Comparison of ENCODE assay signal across 29 cellular contexts in genomic region chr7:98022531-98022930, GRCh38. TPM values are rescaled to one million over a fixed set of nuclear protein-coding genes. Genes with fewer than 3 reads are reported as not detected.
A peak's percentile ranks its signal among the peaks of the same experiment; 100 is the strongest.
DNase-seq lines count a peak whose midpoint lies in the region; ATAC-seq and TF ChIP-seq lines count a peak whose summit lies in the region.
"Had no signal": no experiment of that assay in that cellular context is flagged by ENCODE, and none has a peak within 500 bp of the region (broad histone marks: within the 10 kb centered on the region; RNA-seq: fewer than 3 reads in every experiment).

No MANE protein-coding gene starts in this region.

- TF ChIP-seq CTCF in GM23338 (conservative IDR thresholded peaks at IDR 0.05; ENCODE audit: low read depth in 2 of 2), result no peak

- 0 out of 2 replicates have a peak overlapping the region, but pooled peaks have one; percentile 10 for H2AFZ ChIP-seq in GM23338

- no peaks in the 10 kb centered on the region for H3K9me2 ChIP-seq in GM23338 (ENCODE audit: insufficient read depth)

- H3K27ac ChIP-seq in GM23338 (ENCODE audit: low read depth) (no peak overlapping the region), SJCRH30 (no peak overlapping the region)
- H3K27ac ChIP-seq: BLaER1 had no signal

- H3K4me3 ChIP-seq in GM23338 (no peak overlapping the region), SJCRH30 (no peak overlapping the region)
- H3K4me3 ChIP-seq: BLaER1, GM12878 had no signal

- no peaks in the 10 kb centered on the region for H3F3A ChIP-seq in GM23338 (replicated peaks; ENCODE audit: low read depth)

- ATAC-seq in GM23338, result no peak
- ATAC-seq in GM18502 (IDR thresholded peaks at IDR 0.05; ENCODE audit: poor library complexity, unreplicated experiment), result no peak

- H3K9me3 ChIP-seq in SJCRH30 (replicated peaks), result no peaks in the 10 kb centered on the region
- H3K9me3 ChIP-seq: BE2C, BLaER1 had no signal

- no peaks in the 10 kb centered on the region for H4K20me1 ChIP-seq in GM23338 (replicated peaks; ENCODE audit: insufficient read depth)
- H4K20me1 ChIP-seq: BLaER1 had no signal

- no peak overlapping the region for H3K4me3 Mint-ChIP-seq in GM23338
- H3K4me3 Mint-ChIP-seq: CD14-positive monocyte; CD4-positive, alpha-beta memory T cell; CD8-positive, alpha-beta memory T cell had no signal

- no peak overlapping the region for H3K27ac Mint-ChIP-seq in GM23338
- H3K27ac Mint-ChIP-seq: CD14-positive monocyte; CD4-positive, CD25-positive, alpha-beta regulatory T cell; CD8-positive, alpha-beta memory T cell had no signal

- H3K36me3 ChIP-seq in GM23338 (ENCODE audit: insufficient read depth) (no peaks in the 10 kb centered on the region), SJCRH30 (no peaks in the 10 kb centered on the region)
- H3K36me3 ChIP-seq: BE2C, BLaER1 had no signal

- no peaks in the 10 kb centered on the region; the same call in 2 of the 3 replicates for H3K9me3 Mint-ChIP-seq in GM23338
- H3K9me3 Mint-ChIP-seq: CD4-positive, alpha-beta memory T cell; CD8-positive, alpha-beta memory T cell had no signal

- no peaks in the 10 kb centered on the region for H3K27me3 Mint-ChIP-seq in GM23338 (ENCODE audit: insufficient read depth, low read depth, poor library complexity)

- no peaks in the 10 kb centered on the region for H3K4me1 Mint-ChIP-seq in GM23338

- H3K27me3 ChIP-seq in GM23338 (ENCODE audit: insufficient read depth) (no peaks in the 10 kb centered on the region), SJCRH30 (0 out of 2 replicates have a peak, but pooled peaks cover 5% of the 10 kb centered on the region)
- H3K27me3 ChIP-seq: BLaER1 had no signal

- H3K4me1 ChIP-seq in GM23338 (ENCODE audit: insufficient read depth), result no peaks in the 10 kb centered on the region
- H3K4me1 ChIP-seq in SJCRH30, result no peaks in the 10 kb centered on the region
- H3K4me1 ChIP-seq: BE2C, BLaER1 had no signal

- H3K4me2 ChIP-seq in GM23338, result no peak overlapping the region
- H3K4me2 ChIP-seq: BLaER1 had no signal

- DNase-seq in GM23338 (ENCODE audit: low spot score) (no peak), LHCN-M2 (ENCODE audit: low read depth) (peak; percentile 14), SJCRH30 (peak; percentile 21 to 48), myocyte (ENCODE audit: low read depth) (peak; percentile 5), hypothalamus (lab: John Stamatoyannopoulos, UW) (no peak)
- DNase-seq in activated CD4-positive, alpha-beta T cell treated with anti-CD3 and anti-CD28 coated beads, Interleukin-2, amount 50 U/mL, for 48 hours, result no peak
- DNase-seq: 8988T; ACHN; BE2C; C1 segment of cervical spinal cord; CD4-positive, alpha-beta memory T cell; CD4-positive, CD25-positive, alpha-beta regulatory T cell; CD8-positive, alpha-beta memory T cell; COR-L47; DMS 273 treated with DMSO at 0.1 percent for 48 hours; DMS153; DMS53; DMS79; DND-41; EL; GDM1 had no signal

- no peaks in the 10 kb centered on the region for H3K36me3 Mint-ChIP-seq in GM23338 (ENCODE audit: low read depth)
- H3K36me3 Mint-ChIP-seq: CD14-positive monocyte; CD4-positive, alpha-beta memory T cell; CD4-positive, CD25-positive, alpha-beta regulatory T cell; CD8-positive, alpha-beta memory T cell had no signal

- no peaks in the 10 kb centered on the region for H3K79me2 ChIP-seq in GM23338 (replicated peaks; ENCODE audit: insufficient read depth)

TF ChIP-seq in GM23338, 12 proteins besides CTCF, POLR2A, EP300 and RAD21:
- TF ChIP-seq EZH2 (IDR thresholded peaks at IDR 0.05; ENCODE audit: low read depth, unreplicated experiment) (no peak), POLR2AphosphoS5 (IDR thresholded peaks at IDR 0.05; ENCODE audit: low read depth) (no peak)

RNA-seq across cellular contexts. Expression of gene OCM2, which starts 32.5 kb away (rescaled TPM):
- total RNA-seq in GM23338 (2014; rRNA removed; shearing (Covaris generic)), result not detected in 2 replicates
- not detected in 2 replicates for polyA plus RNA-seq in GM23338 (2016; fragmentation: Nextera tagmentation; extraction: Ambion mirVana)
- total RNA-seq in LHCN-M2 (2014; rRNA removed) (not detected in 2 replicates), myocyte (not detected in 2 replicates)
- not detected for polyA plus RNA-seq in LHCN-M2 (2012)
- total RNA-seq in SJCRH30 (2014; rRNA removed; shearing (Covaris generic)), result not detected in 2 replicates
- not detected for polyA plus RNA-seq in myocyte (2012)
- total RNA-seq: A673; CD4-positive, alpha-beta memory T cell; CD4-positive, CD25-positive, alpha-beta regulatory T cell; CD8-positive, alpha-beta memory T cell; Daoy; G401; GM12878 had no signal
- polyA plus RNA-seq: AG04450; CD14-positive monocyte; CD4-positive, alpha-beta memory T cell; CD4-positive, CD25-positive, alpha-beta regulatory T cell; CD8-positive, alpha-beta memory T cell; GM12878 had no signal

Comparison
In these comparisons a context has a peak if more than half of its experiments do, and no peak if none do; other contexts are left out.
1. DNase-seq: peak in LHCN-M2 (single experiment), SJCRH30 (2 of 2) and myocyte (single experiment); none in GM23338 (single experiment), activated CD4-positive, alpha-beta T cell treated with anti-CD3 and anti-CD28 coated beads, Interleukin-2, amount 50 U/mL, for 48 hours (0 of 2) and hypothalamus (0 of 51).